19 cellular contexts compared by ENCODE assay signal in genomic region chr7:158026636-158027265, GRCh38.
"Had no signal": no experiment of that assay in that cellular context is flagged by ENCODE, and none has a peak within 500 bp of the region (broad histone marks: within the 10 kb centered on the region; RNA-seq: fewer than 3 reads in every experiment).

No MANE protein-coding gene starts in this region.

- H3K4me3 ChIP-seq: cardiac muscle cell, transverse colon had no signal

- H3K36me3 ChIP-seq: cardiac muscle cell, neutrophil, transverse colon had no signal

- H3K27me3 ChIP-seq: cardiac muscle cell, transverse colon had no signal

- H3K36me3 Mint-ChIP-seq: activated naive CD8-positive, alpha-beta T cell; naive thymus-derived CD4-positive, alpha-beta T cell had no signal

- H3K4me1 Mint-ChIP-seq: activated B cell treated with CpG ODN at 0.5 μM for 24 hours; activated CD4-positive, alpha-beta T cell treated with anti-CD3 and anti-CD28 coated beads, Interleukin-2, amount 10 ng/mL, durations not matched to agents 7 days and 5 days had no signal

- H3K27ac Mint-ChIP-seq: activated B cell treated with CpG ODN at 0.5 μM for 24 hours; activated CD4-positive, alpha-beta T cell treated with anti-CD3 and anti-CD28 coated beads, Interleukin-2, amount 10 ng/mL, durations not matched to agents 7 days and 5 days; activated naive CD8-positive, alpha-beta T cell had no signal

- H3K9me3 Mint-ChIP-seq: activated B cell treated with CpG ODN at 0.5 μM for 24 hours; activated CD4-positive, alpha-beta T cell treated with anti-CD3 and anti-CD28 coated beads, Interleukin-2, amount 10 ng/mL, durations not matched to agents 7 days and 5 days had no signal

- H3K4me3 Mint-ChIP-seq: activated B cell treated with CpG ODN at 0.5 μM for 24 hours; activated CD4-positive, alpha-beta T cell treated with anti-CD3 and anti-CD28 coated beads, Interleukin-2, amount 10 ng/mL, durations not matched to agents 7 days and 5 days; activated naive CD8-positive, alpha-beta T cell; naive thymus-derived CD4-positive, alpha-beta T cell had no signal

- H3K27me3 Mint-ChIP-seq: activated B cell treated with CpG ODN at 0.5 μM for 24 hours; activated CD4-positive, alpha-beta T cell treated with anti-CD3 and anti-CD28 coated beads, Interleukin-2, amount 10 ng/mL, durations not matched to agents 7 days and 5 days; activated naive CD8-positive, alpha-beta T cell had no signal

- H3K9me3 ChIP-seq: neutrophil, transverse colon had no signal

- DNase-seq: activated B cell treated with CpG ODN at 0.5 μM for 24 hours; activated CD4-positive, alpha-beta T cell treated with anti-CD3 and anti-CD28 coated beads, Interleukin-2, amount 10 ng/mL, durations not matched to agents 7 days and 5 days; activated gamma-delta T cell treated with Interleukin-2 at 50 U/mL for 16 hours; amygdala; foreskin melanocyte; glutamatergic neuron; hippocampal formation; mesenchymal stem cell; naive thymus-derived CD4-positive, alpha-beta T cell; retina; stimulated activated naive CD8-positive, alpha-beta T cell treated with anti-CD3 and anti-CD28 coated beads, Interleukin-15, Interleukin-2, amounts not matched to agents 100 U/mL and 50 U/mL, for 24 hours; substantia nigra; T-helper 1 cell; T-helper 9 cell; transverse colon had no signal

- H3K27ac ChIP-seq: cardiac muscle cell, neutrophil, transverse colon had no signal

- ATAC-seq: naive thymus-derived CD4-positive, alpha-beta T cell; SK-N-SH treated with all-trans-retinoic acid at 6 μM for 48 hours; stimulated activated naive CD8-positive, alpha-beta T cell treated with anti-CD3 and anti-CD28 coated beads, Interleukin-15, Interleukin-2, amounts not matched to agents 100 U/mL and 50 U/mL, for 24 hours had no signal
